8 cellular contexts compared by ENCODE assay signal in genomic region chr7:117012284-117013174, GRCh38. TPM values are rescaled to one million over a fixed set of nuclear protein-coding genes. Genes with fewer than 3 reads are reported as not detected.
A peak's percentile ranks its signal among the peaks of the same experiment; 100 is the strongest.
DNase-seq lines count a peak whose midpoint lies in the region; ATAC-seq and TF ChIP-seq lines count a peak whose summit lies in the region.

No MANE protein-coding gene starts in this region.

- H3K4me3 ChIP-seq in choroid plexus epithelial cell (ENCODE audit: low read depth, low read length) (no peak overlapping the region), coronary artery (no peak overlapping the region)

- TF ChIP-seq CTCF in choroid plexus epithelial cell (conservative IDR thresholded peaks at IDR 0.05; ENCODE audit: low read depth, low read length) (peak; percentile 61), coronary artery (IDR thresholded peaks at IDR 0.05) (no peak)

- H3K27ac ChIP-seq in coronary artery, result peak overlapping the region in 1 of 2 donors; percentile 49

- no peaks in the 10 kb centered on the region for H3K9me3 Mint-ChIP-seq in activated naive CD8-positive, alpha-beta T cell (ENCODE audit: low read depth)
- H3K9me3 Mint-ChIP-seq in activated naive CD8-positive, alpha-beta T cell treated with anti-CD3 and anti-CD28 coated beads for 36 hours, result peaks cover 3% of the 10 kb centered on the region
- no peaks in the 10 kb centered on the region for H3K9me3 Mint-ChIP-seq in stimulated activated memory B cell treated with anti-CD40 and anti-IgM and Interleukin-4, amounts not matched to agents 10 μg/mL and 1 μg/mL and 100 μg/mL, for 72 hours

- DNase-seq in activated naive CD8-positive, alpha-beta T cell treated with anti-CD3 and anti-CD28 coated beads for 36 hours, result no peak
- DNase-seq in NCI-H2107 (lab: John Stamatoyannopoulos, UW) (peak; percentile 11), choroid plexus epithelial cell (ENCODE audit: low read depth) (peak; percentile 79), coronary artery (ENCODE audit: low spot score) (no peak), COLO668 (lab: John Stamatoyannopoulos, UW; ENCODE audit: unreplicated experiment) (no peak)

- ATAC-seq in HG02623 (IDR thresholded peaks at IDR 0.05; ENCODE audit: unreplicated experiment), result peak; percentile 5
- ATAC-seq in stimulated activated memory B cell treated with anti-CD40 and anti-IgM and Interleukin-4, amounts not matched to agents 10 μg/mL and 1 μg/mL and 100 μg/mL, for 72 hours, result no peak

- peaks cover 76% of the 10 kb centered on the region for H3K4me1 Mint-ChIP-seq in activated naive CD8-positive, alpha-beta T cell (ENCODE audit: low read depth)
- H3K4me1 Mint-ChIP-seq in activated naive CD8-positive, alpha-beta T cell treated with anti-CD3 and anti-CD28 coated beads for 36 hours, result peaks cover 74% of the 10 kb centered on the region
- H3K4me1 Mint-ChIP-seq in stimulated activated memory B cell treated with anti-CD40 and anti-IgM and Interleukin-4, amounts not matched to agents 10 μg/mL and 1 μg/mL and 100 μg/mL, for 72 hours, result peaks cover 54% of the 10 kb centered on the region

- H3K4me3 Mint-ChIP-seq in activated naive CD8-positive, alpha-beta T cell, result no peak overlapping the region
- H3K4me3 Mint-ChIP-seq in activated naive CD8-positive, alpha-beta T cell treated with anti-CD3 and anti-CD28 coated beads for 36 hours, result no peak overlapping the region
- peak overlapping the region; percentile 18 for H3K4me3 Mint-ChIP-seq in stimulated activated memory B cell treated with anti-CD40 and anti-IgM and Interleukin-4, amounts not matched to agents 10 μg/mL and 1 μg/mL and 100 μg/mL, for 72 hours

- H3K27ac Mint-ChIP-seq in activated naive CD8-positive, alpha-beta T cell, result peak overlapping the region; percentile 10
- no peak overlapping the region for H3K27ac Mint-ChIP-seq in activated naive CD8-positive, alpha-beta T cell treated with anti-CD3 and anti-CD28 coated beads for 36 hours
- peak overlapping the region; percentile 80 for H3K27ac Mint-ChIP-seq in stimulated activated memory B cell treated with anti-CD40 and anti-IgM and Interleukin-4, amounts not matched to agents 10 μg/mL and 1 μg/mL and 100 μg/mL, for 72 hours

- H3K27me3 Mint-ChIP-seq in activated naive CD8-positive, alpha-beta T cell, result no peaks in the 10 kb centered on the region
- no peaks in the 10 kb centered on the region for H3K27me3 Mint-ChIP-seq in activated naive CD8-positive, alpha-beta T cell treated with anti-CD3 and anti-CD28 coated beads for 36 hours
- H3K27me3 Mint-ChIP-seq in stimulated activated memory B cell treated with anti-CD40 and anti-IgM and Interleukin-4, amounts not matched to agents 10 μg/mL and 1 μg/mL and 100 μg/mL, for 72 hours, result no peaks in the 10 kb centered on the region

- no peaks in the 10 kb centered on the region for H3K36me3 Mint-ChIP-seq in activated naive CD8-positive, alpha-beta T cell
- H3K36me3 Mint-ChIP-seq in activated naive CD8-positive, alpha-beta T cell treated with anti-CD3 and anti-CD28 coated beads for 36 hours, result peaks cover 3% of the 10 kb centered on the region
- H3K36me3 Mint-ChIP-seq in stimulated activated memory B cell treated with anti-CD40 and anti-IgM and Interleukin-4, amounts not matched to agents 10 μg/mL and 1 μg/mL and 100 μg/mL, for 72 hours, result no peaks in the 10 kb centered on the region

RNA-seq across cellular contexts. Expression of gene ST7, which starts 59.2 kb away (rescaled TPM):
- total RNA-seq in activated naive CD8-positive, alpha-beta T cell treated with anti-CD3 and anti-CD28 coated beads for 36 hours, result 10 to 100 TPM in 1 of 2 experiments, 1 to 10 TPM in 1; 8.4 to 10.2 TPM

Comparison
In these comparisons a context has a peak if more than half of its experiments do, and no peak if none do; other contexts are left out.
1. DNase-seq: peak in NCI-H2107 (single experiment) and choroid plexus epithelial cell (single experiment); none in activated naive CD8-positive, alpha-beta T cell treated with anti-CD3 and anti-CD28 coated beads for 36 hours (single experiment), coronary artery (single experiment) and COLO668 (single experiment).